In the genomic region with DNA sequence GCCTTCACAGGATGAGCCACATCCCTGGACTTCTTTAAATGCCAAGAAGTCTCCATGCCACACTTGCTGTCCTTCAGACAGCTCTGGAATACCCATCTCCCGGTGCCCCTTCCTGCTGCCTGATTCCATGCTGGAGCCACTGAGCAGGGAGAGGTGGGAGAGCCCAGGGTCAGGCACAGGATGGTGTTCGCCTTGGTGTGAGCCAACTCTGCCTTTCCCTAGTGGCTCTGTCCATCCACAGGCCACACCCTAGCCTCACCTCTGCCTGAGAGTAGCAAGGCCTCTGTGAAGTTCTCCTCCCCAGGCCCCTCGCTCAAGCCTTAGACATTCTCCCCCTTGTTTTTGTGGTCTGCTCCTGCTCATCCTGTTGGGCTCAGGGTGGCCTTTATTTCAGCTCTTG, we compare ENCODE assay signal across 17 cellular contexts. TPM values are rescaled to one million over a fixed set of nuclear protein-coding genes. Genes with fewer than 3 reads are reported as not detected.
"Had no signal": no experiment of that assay in that cellular context is flagged by ENCODE, and none has a peak within 500 bp of the region (broad histone marks: within the 10 kb centered on the region; RNA-seq: fewer than 3 reads in every experiment).

No MANE protein-coding gene starts in this region.

- H3K27ac ChIP-seq: lower lobe of right lung, neutrophil, SJSA1 had no signal

- H3K4me3 Mint-ChIP-seq: activated naive CD4-positive, alpha-beta T cell treated with anti-CD3 and anti-CD28 coated beads, Interleukin-2, amount 50 U/mL, for 24 hours; activated T-helper 17 cell treated with anti-CD3 and anti-CD28 coated beads, Interleukin-2, amount 50 U/mL, for 72 hours; naive thymus-derived CD4-positive, alpha-beta T cell; stimulated activated naive B cell treated with anti-CD40 and anti-IgM and Interleukin-4, amounts not matched to agents 10 μg/mL and 1 μg/mL and 100 μg/mL, for 72 hours had no signal

- H3K36me3 ChIP-seq: lower lobe of right lung, SJSA1 had no signal

- H3K9me3 Mint-ChIP-seq: activated naive CD4-positive, alpha-beta T cell treated with anti-CD3 and anti-CD28 coated beads, Interleukin-2, amount 50 U/mL, for 24 hours; activated T-helper 17 cell treated with anti-CD3 and anti-CD28 coated beads, Interleukin-2, amount 50 U/mL, for 72 hours; naive thymus-derived CD4-positive, alpha-beta T cell; stimulated activated naive B cell treated with anti-CD40 and anti-IgM and Interleukin-4, amounts not matched to agents 10 μg/mL and 1 μg/mL and 100 μg/mL, for 72 hours had no signal

- DNase-seq: amniotic stem cell; cortex of kidney; effector memory CD4-positive, alpha-beta T cell; foreskin melanocyte; lower lobe of right lung; mucosa of descending colon; naive thymus-derived CD4-positive, alpha-beta T cell; stimulated activated CD4-positive, alpha-beta T cell treated with anti-CD3 and anti-CD28 coated beads, Interleukin-15, amount 100 ng/mL, for 24 hours; stimulated activated CD4-positive, alpha-beta T cell treated with anti-CD3 and anti-CD28 coated beads, Interleukin-4, amount 100 ng/mL, for 1 hour; stimulated activated naive B cell treated with anti-CD40 and anti-IgM and Interleukin-4, amounts not matched to agents 10 μg/mL and 1 μg/mL and 100 μg/mL, for 72 hours had no signal

- H3K27me3 Mint-ChIP-seq: activated naive CD4-positive, alpha-beta T cell treated with anti-CD3 and anti-CD28 coated beads, Interleukin-2, amount 50 U/mL, for 24 hours; activated T-helper 17 cell treated with anti-CD3 and anti-CD28 coated beads, Interleukin-2, amount 50 U/mL, for 72 hours; naive thymus-derived CD4-positive, alpha-beta T cell; stimulated activated naive B cell treated with anti-CD40 and anti-IgM and Interleukin-4, amounts not matched to agents 10 μg/mL and 1 μg/mL and 100 μg/mL, for 72 hours had no signal

- H3K4me1 ChIP-seq: lower lobe of right lung had no signal

- H3K4me1 Mint-ChIP-seq: activated naive CD4-positive, alpha-beta T cell treated with anti-CD3 and anti-CD28 coated beads, Interleukin-2, amount 50 U/mL, for 24 hours; activated T-helper 17 cell treated with anti-CD3 and anti-CD28 coated beads, Interleukin-2, amount 50 U/mL, for 72 hours; stimulated activated naive B cell treated with anti-CD40 and anti-IgM and Interleukin-4, amounts not matched to agents 10 μg/mL and 1 μg/mL and 100 μg/mL, for 72 hours had no signal

- H3K9me3 ChIP-seq: lower lobe of right lung, mucosa of descending colon, neutrophil, SJSA1, tibial nerve had no signal

- H3K27me3 ChIP-seq: neutrophil, SJSA1, tibial nerve had no signal

- H3K4me3 ChIP-seq: lower lobe of right lung, mucosa of descending colon, SJSA1, skin epidermis, tibial nerve had no signal

- H3K27ac Mint-ChIP-seq: activated naive CD4-positive, alpha-beta T cell treated with anti-CD3 and anti-CD28 coated beads, Interleukin-2, amount 50 U/mL, for 24 hours; naive thymus-derived CD4-positive, alpha-beta T cell; stimulated activated naive B cell treated with anti-CD40 and anti-IgM and Interleukin-4, amounts not matched to agents 10 μg/mL and 1 μg/mL and 100 μg/mL, for 72 hours had no signal

- ATAC-seq: activated T-helper 17 cell treated with anti-CD3 and anti-CD28 coated beads, Interleukin-2, amount 50 U/mL, for 72 hours; lower lobe of right lung; mucosa of descending colon; naive thymus-derived CD4-positive, alpha-beta T cell; stimulated activated naive B cell treated with anti-CD40 and anti-IgM and Interleukin-4, amounts not matched to agents 10 μg/mL and 1 μg/mL and 100 μg/mL, for 72 hours had no signal

RNA-seq across cellular contexts. Expression of gene ANGPTL2, which starts 54.2 kb away (rescaled TPM):
- total RNA-seq: activated T-helper 17 cell treated with anti-CD3 and anti-CD28 coated beads, Interleukin-2, amount 50 U/mL, for 72 hours; naive thymus-derived CD4-positive, alpha-beta T cell; T-helper 2 cell treated with Interferon-gamma antibody and Interleukin-4, amounts not matched to agents 100 ng/mL and 5 ng/mL, for 36 hours had no signal
- polyA plus RNA-seq: naive thymus-derived CD4-positive, alpha-beta T cell had no signal
